Comparison of ENCODE assay signal across 28 cellular contexts in genomic region chr7:124679826-124680225, GRCh38.
"Had no signal": no experiment of that assay in that cellular context is flagged by ENCODE, and none has a peak within 500 bp of the region (broad histone marks: within the 10 kb centered on the region; RNA-seq: fewer than 3 reads in every experiment).

No MANE protein-coding gene starts in this region.

- H3K4me3 ChIP-seq: coronary artery, esophagus muscularis mucosa, heart right ventricle, lung, ovary, psoas muscle, sigmoid colon, testis, tibial artery, upper lobe of left lung had no signal

- H3K27me3 ChIP-seq: esophagus muscularis mucosa, foreskin keratinocyte, heart right ventricle, ovary, sigmoid colon, testis, tibial artery, upper lobe of left lung had no signal

- DNase-seq: dermis blood vessel endothelial cell; effector memory CD4-positive, alpha-beta T cell; foreskin keratinocyte; glutamatergic neuron; heart right ventricle; hippocampal formation; kidney; midbrain; naive thymus-derived CD4-positive, alpha-beta T cell; occipital lobe; ovary; posterior cingulate gyrus; psoas muscle; right cardiac atrium; sigmoid colon; stimulated activated CD4-positive, alpha-beta T cell treated with anti-CD3 and anti-CD28 coated beads, Interleukin-2, amount 100 ng/mL, for 24 hours; stimulated activated CD4-positive, alpha-beta T cell treated with anti-CD3 and anti-CD28 coated beads, Interleukin-4, amount 100 ng/mL, for 4 hours; stimulated activated naive CD8-positive, alpha-beta T cell treated with anti-CD3 and anti-CD28 coated beads, Interleukin-15, Interleukin-2, amounts not matched to agents 100 U/mL and 50 U/mL, for 24 hours; substantia nigra; testis; tibial artery; upper lobe of left lung had no signal

- FAIRE-seq: endothelial cell of umbilical vein, kidney, urothelium cell line had no signal

- H3K36me3 ChIP-seq: esophagus muscularis mucosa, heart right ventricle, ovary, sigmoid colon, tibial artery, upper lobe of left lung had no signal

- H3K4me1 ChIP-seq: esophagus muscularis mucosa, foreskin keratinocyte, heart right ventricle, psoas muscle, sigmoid colon, testis, tibial artery, upper lobe of left lung had no signal

- ATAC-seq: foreskin keratinocyte; heart right ventricle; left lobe of liver; naive thymus-derived CD4-positive, alpha-beta T cell; psoas muscle; stimulated activated naive CD8-positive, alpha-beta T cell treated with anti-CD3 and anti-CD28 coated beads, Interleukin-15, Interleukin-2, amounts not matched to agents 100 U/mL and 50 U/mL, for 24 hours had no signal

- H3K9me3 ChIP-seq: esophagus muscularis mucosa, heart right ventricle, ovary, psoas muscle, sigmoid colon, testis, tibial artery, upper lobe of left lung had no signal

- H3K27ac ChIP-seq: coronary artery, esophagus muscularis mucosa, foreskin keratinocyte, heart right ventricle, ovary, psoas muscle, sigmoid colon, testis, tibial artery, upper lobe of left lung had no signal
